In the genomic region with DNA sequence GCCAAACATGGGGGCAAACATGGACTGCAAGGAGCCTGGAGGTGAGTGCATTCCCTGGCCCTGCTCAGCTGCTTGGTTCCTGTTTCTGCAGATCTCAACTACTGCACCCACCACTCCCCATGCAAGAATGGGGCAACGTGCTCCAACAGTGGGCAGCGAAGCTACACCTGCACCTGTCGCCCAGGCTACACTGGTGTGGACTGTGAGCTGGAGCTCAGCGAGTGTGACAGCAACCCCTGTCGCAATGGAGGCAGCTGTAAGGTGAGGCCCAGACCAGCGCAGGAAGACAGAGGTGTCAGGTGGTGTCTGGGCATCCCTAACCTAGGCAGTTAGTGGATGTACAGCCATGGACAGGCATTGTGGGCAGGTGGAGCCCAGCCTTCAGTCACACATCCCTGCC, we compare ENCODE assay signal across 24 cellular contexts. TPM values are rescaled to one million over a fixed set of nuclear protein-coding genes. Genes with fewer than 3 reads are reported as not detected.
A peak's percentile ranks its signal among the peaks of the same experiment; 100 is the strongest.
DNase-seq lines count a peak whose midpoint lies in the region; ATAC-seq and TF ChIP-seq lines count a peak whose summit lies in the region.
"Had no signal": no experiment of that assay in that cellular context is flagged by ENCODE, and none has a peak within 500 bp of the region (broad histone marks: within the 10 kb centered on the region; RNA-seq: fewer than 3 reads in every experiment).

No MANE protein-coding gene starts in this region.

- peaks cover 0 to 84% of the 10 kb centered on the region in 2 experiments; a peak in 3 of 4 replicates for H3K79me1 ChIP-seq in IMR-90 (ENCODE audit: low read depth in 1 of 2, low read length in 2 of 2)

- no peak overlapping the region for H4K91ac ChIP-seq in IMR-90 (ENCODE audit: insufficient read depth, low read depth, low read length)

- TF ChIP-seq POLR2A in IMR-90 (IDR thresholded peaks at IDR 0.05; ENCODE audit: low read depth, low read length) (no peak), transverse colon (IDR thresholded peaks at IDR 0.05) (no peak)

- peaks cover 13% of the 10 kb centered on the region for H3F3A ChIP-seq in neural progenitor cell (ENCODE audit: low read depth)

- H3K27ac ChIP-seq in HEK293 (ENCODE audit: extremely low read depth, low read depth, low read length) (no peak overlapping the region), IMR-90 (ENCODE audit: insufficient read depth, low read length) (no peak overlapping the region), mucosa of rectum (ENCODE audit: low read depth in 2 of 2, low read length in 2 of 2) (no peak overlapping the region), transverse colon (peak overlapping the region in 3 of 4 donors; percentile 82 to 87 (median 85)), neural progenitor cell (no peak overlapping the region)

- no peak overlapping the region for H2BK5ac ChIP-seq in IMR-90 (ENCODE audit: low read depth, low read length, poor library complexity, severe bottlenecking)

- peaks cover 25% of the 10 kb centered on the region for H3K9me1 ChIP-seq in IMR-90 (ENCODE audit: insufficient read depth, low read length)

- H4K8ac ChIP-seq in IMR-90 (ENCODE audit: low read depth in 2 of 2, low read length in 2 of 2): no peak overlapping the region

- no CpG with 5 or more reads among the region's 6 CpGs for WGBS in IMR-90 (ENCODE audit: extremely low coverage in 2 of 2, insufficient read length in 1 of 2), 2 experiments
- 83% methylated on average over 6 of the region's 6 CpGs; no CpG with 5 or more reads in 1 of the 2 donors for WGBS in transverse colon (ENCODE audit: low coverage in 1 of 2), 2 donors

- no peaks in the 10 kb centered on the region for H3K79me2 ChIP-seq in neural progenitor cell (ENCODE audit: low read depth)

- ATAC-seq in IMR-90 (ENCODE audit: low read depth): no peak
- ATAC-seq: HCT116, HepG2, K562, PC-3 had no signal

- no peak overlapping the region for H3K18ac ChIP-seq in IMR-90 (ENCODE audit: low read depth, low read length)

- H3K14ac ChIP-seq in IMR-90 (replicated peaks; ENCODE audit: low read depth, low read length): no peak overlapping the region

- no peak overlapping the region for H2BK120ac ChIP-seq in IMR-90 (ENCODE audit: low read depth, low read length)

- POLR2A ChIA-PET in HEK293 (lab: Yijun Ruan, JAX): interaction anchor here (1.6 kb wide), 1 partner anchor 18 kb away, joined by 5 read pairs; a partner anchor contains a TSS
- POLR2A ChIA-PET in IMR-90 (lab: Charles Lee; ENCODE audit: unreplicated experiment): no interaction called here

- H2AFZ ChIP-seq in IMR-90 (replicated peaks; ENCODE audit: low read length, poor library complexity): no peak overlapping the region
- H2AFZ ChIP-seq in neural progenitor cell (replicated peaks): no peak overlapping the region

- H3K9me3 Mint-ChIP-seq in neural progenitor cell: no peaks in the 10 kb centered on the region

- dilution Hi-C loops in IMR-90 (cut with HindIII; ENCODE audit: low sequenced_read_pairs, unreplicated experiment): no loop called here

- in situ Hi-C loops in IMR-90 (cut with MboI; ENCODE audit: low sequenced_read_pairs) (no loop called here), transverse colon (cut with MboI; ENCODE audit: low pct_ligation_motif_present in 1 of 4, low pct_unique_long_range_greater_than_20kb in 1 of 4, low sequenced_read_pairs in 3 of 4) (no loop called here)

- no peaks in the 10 kb centered on the region for H3K4me1 ChIP-seq in HEK293 (ENCODE audit: control insufficient read depth, insufficient read depth, low read length)
- peaks cover 24% of the 10 kb centered on the region for H3K4me1 ChIP-seq in IMR-90 (ENCODE audit: control insufficient read depth, insufficient read depth, low read length)
- H3K4me1 ChIP-seq in mucosa of rectum (ENCODE audit: control insufficient read depth in 2 of 2, insufficient read depth in 2 of 2, low read length in 2 of 2): peaks cover 36 to 43% of the 10 kb centered on the region in 2 donors
- H3K4me1 ChIP-seq in transverse colon: peaks cover 17 to 46% (median 35%) of the 10 kb centered on the region in 4 donors
- H3K4me1 ChIP-seq in neural progenitor cell: peaks cover 16% of the 10 kb centered on the region

- H3K27ac Mint-ChIP-seq in neural progenitor cell: no peak overlapping the region
- H3K27ac Mint-ChIP-seq: CD4-positive, alpha-beta memory T cell had no signal

- H3K27me3 ChIP-seq in IMR-90 (ENCODE audit: control insufficient read depth, insufficient read depth, low read length) (no peaks in the 10 kb centered on the region), mucosa of rectum (ENCODE audit: control insufficient read depth in 2 of 2, insufficient read depth in 2 of 2, low read length in 2 of 2) (peaks cover 0 to 7% of the 10 kb centered on the region in 2 donors), transverse colon (peaks cover 24% of the 10 kb centered on the region), neural progenitor cell (peaks cover 61% of the 10 kb centered on the region)

- no peak for TF ChIP-seq RAD21 in IMR-90 (IDR thresholded peaks at IDR 0.05; ENCODE audit: low read length)

- H3K9ac ChIP-seq in IMR-90 (ENCODE audit: low read depth, low read length) (no peak overlapping the region), mucosa of rectum (ENCODE audit: low read depth in 1 of 2, low read length in 2 of 2) (peak overlapping the region; percentile 24 to 36), neural progenitor cell (no peak overlapping the region)

- H3K36me3 Mint-ChIP-seq in neural progenitor cell: no peaks in the 10 kb centered on the region
- H3K36me3 Mint-ChIP-seq: CD4-positive, alpha-beta memory T cell had no signal

- no peak overlapping the region for H2AK5ac ChIP-seq in IMR-90 (ENCODE audit: low read depth, low read length)

- H4K20me1 ChIP-seq in IMR-90 (ENCODE audit: insufficient read depth, low read length) (peaks cover 42% of the 10 kb centered on the region), neural progenitor cell (ENCODE audit: low read depth) (peaks cover 15% of the 10 kb centered on the region)

- peaks cover 39% of the 10 kb centered on the region for H3K27me3 Mint-ChIP-seq in neural progenitor cell (ENCODE audit: insufficient read depth, low read depth)

- intact Hi-C loops in IMR-90 (cut with micrococcal nuclease) (no loop called here), transverse colon (cut with DNase I; ENCODE audit: low total_unique reads) (no loop called here)

- no peak overlapping the region for H2BK15ac ChIP-seq in IMR-90 (ENCODE audit: low read depth, low read length)

- no peak for TF ChIP-seq EP300 in transverse colon (IDR thresholded peaks at IDR 0.05; ENCODE audit: low read depth)

- BruUV-seq in IMR-90 (replicated peaks; lab: Mats Ljungman, UMichigan): no TSS peak

- H3K36me3 ChIP-seq in HEK293 (ENCODE audit: control insufficient read depth in 2 of 2, insufficient read depth in 1 of 2, low read length in 2 of 2) (peaks cover 0 to 3% of the 10 kb centered on the region in 2 experiments; a peak in 1 of 3 replicates), IMR-90 (ENCODE audit: control insufficient read depth, insufficient read depth, low read length) (peaks cover 12% of the 10 kb centered on the region), mucosa of rectum (ENCODE audit: control insufficient read depth in 2 of 2, insufficient read depth in 2 of 2, low read length in 2 of 2) (peaks cover 5 to 20% of the 10 kb centered on the region in 2 donors), transverse colon (no peaks in the 10 kb centered on the region), neural progenitor cell (no peaks in the 10 kb centered on the region)

- DNase-seq in IMR-90 (no peak), transverse colon (no peak), RPMI8226 (no peak), neural progenitor cell (ENCODE audit: low spot score) (no peak), hippocampal formation (lab: John Stamatoyannopoulos, UW) (no peak)
- DNase-seq: C1 segment of cervical spinal cord; Caco-2; CD4-positive, alpha-beta memory T cell; DMS79 treated with DMSO at 0.1 percent for 48 hours; GF-D8; Kasumi-1; NCI-H1105 treated with DMSO at 0.1 percent for 48 hours; NCI-H146; NCI-H1930; NCI-H446; NCI-H524 treated with DMSO at 0.1 percent for 48 hours; NCI-H774; PC-3; SHP77 had no signal

- H2AK9ac ChIP-seq in IMR-90 (replicated peaks; ENCODE audit: low read depth, low read length, poor library complexity): no peak overlapping the region

- H3K4me3 ChIP-seq in HEK293 (ENCODE audit: low read depth, low read length) (no peak overlapping the region), IMR-90 (ENCODE audit: insufficient read depth, low read depth, low read length) (no peak overlapping the region), mucosa of rectum (ENCODE audit: low read length in 2 of 2) (no peak overlapping the region), transverse colon (no peak overlapping the region), neural progenitor cell (no peak overlapping the region)
- H3K4me3 ChIP-seq: K562 had no signal

- TF ChIP-seq CTCF in HEK293 (tag by site-specific recombination; IDR thresholded peaks at IDR 0.05) (no peak), IMR-90 (conservative IDR thresholded peaks at IDR 0.05; ENCODE audit: low read depth, low read length) (no peak), transverse colon (IDR thresholded peaks at IDR 0.05) (no peak), neural progenitor cell (IDR thresholded peaks at IDR 0.05) (no peak)

- H2BK20ac ChIP-seq in IMR-90 (ENCODE audit: low read depth, low read length): no peak overlapping the region

- no peak overlapping the region for H4K5ac ChIP-seq in IMR-90 (ENCODE audit: low read depth, low read length)

- H3K4me2 ChIP-seq in IMR-90 (ENCODE audit: low read depth, low read length) (no peak overlapping the region), neural progenitor cell (no peak overlapping the region)

- CTCF ChIA-PET in HEK293 (lab: Yijun Ruan, JAX): no interaction called here
- CTCF ChIA-PET in IMR-90 (lab: Yijun Ruan, JAX): interaction anchor here (2.3 kb wide), 1 partner anchor 84 kb away, joined by 7 read pairs; no protein-coding TSS in a partner anchor

- no peak overlapping the region for H3K4me3 Mint-ChIP-seq in neural progenitor cell
- H3K4me3 Mint-ChIP-seq: CD4-positive, alpha-beta memory T cell had no signal

- H3K9me3 ChIP-seq in HEK293 (ENCODE audit: control insufficient read depth, insufficient read depth, low read depth, low read length) (no peaks in the 10 kb centered on the region), IMR-90 (ENCODE audit: control insufficient read depth, insufficient read depth, low read length) (no peaks in the 10 kb centered on the region), mucosa of rectum (ENCODE audit: control insufficient read depth in 2 of 2, low read length in 2 of 2) (no peaks in the 10 kb centered on the region), transverse colon (no peaks in the 10 kb centered on the region), neural progenitor cell (ENCODE audit: low read depth) (no peaks in the 10 kb centered on the region)
- H3K9me3 ChIP-seq: Caco-2 had no signal

- H3K23ac ChIP-seq in IMR-90 (ENCODE audit: low read depth, low read length): peak overlapping the region; percentile 39; the same call in 1 of the 2 replicates

- no peak overlapping the region for H3K56ac ChIP-seq in IMR-90 (ENCODE audit: extremely low read depth, insufficient read depth, low read length)

- peaks cover 29% of the 10 kb centered on the region for H3K4me1 Mint-ChIP-seq in neural progenitor cell

- no peak overlapping the region for H3K4ac ChIP-seq in IMR-90 (ENCODE audit: low read depth, low read length)

RNA-seq across cellular contexts. Expression of a gene that starts 5.3 kb away (rescaled TPM):
- 1.7 and 1.8 TPM in 2 replicates for total RNA-seq in IMR-90 (2012; rRNA removed)
- polyA plus RNA-seq in IMR-90 (2012; rRNA removed): 3.4 and 3.6 TPM in 2 replicates
- polyA plus RNA-seq in IMR-90 (2012; cell fraction: cytosol; rRNA removed): 2.3 and 2.9 TPM in 2 replicates
- polyA plus RNA-seq in IMR-90 (2012; cell fraction: nucleus; rRNA removed; ENCODE audit: low replicate concordance): 2.4 and 5.1 TPM in 2 replicates
- total RNA-seq in transverse colon: 10 to 100 TPM in 2 of 4 donors, 1 to 10 TPM in 2; 1.5 to 14.2 (median 10.2) TPM
- total RNA-seq in neural progenitor cell (ENCODE audit: low replicate concordance): 0.12 TPM in 1 of 2 replicates, not detected in the other
- total RNA-seq: CD4-positive, alpha-beta memory T cell had no signal
- polyA plus RNA-seq: CD4-positive, alpha-beta memory T cell had no signal

RNA-seq across cellular contexts. Expression of a gene that starts 18.8 kb away (rescaled TPM):
- total RNA-seq in IMR-90 (2012; rRNA removed): 41.9 and 51.3 TPM in 2 replicates
- 72.5 and 77.8 TPM in 2 replicates for polyA plus RNA-seq in IMR-90 (2012; rRNA removed)
- polyA plus RNA-seq in IMR-90 (2012; cell fraction: cytosol; rRNA removed): 40.3 and 108 TPM in 2 replicates
- 31.6 and 74.8 TPM in 2 replicates for polyA plus RNA-seq in IMR-90 (2012; cell fraction: nucleus; rRNA removed; ENCODE audit: low replicate concordance)
- total RNA-seq in transverse colon: 1 to 10 TPM in 3 of 4 donors, under 1 TPM in 1; 0.60 to 6.7 (median 2.5) TPM
- total RNA-seq in neural progenitor cell (ENCODE audit: low replicate concordance): 2.4 and 4.8 TPM in 2 replicates
- total RNA-seq: HepG2 had no signal

RNA-seq across cellular contexts. Expression of a gene that starts 40.2 kb away (rescaled TPM):
- total RNA-seq in IMR-90 (2012; rRNA removed): 30.0 and 32.3 TPM in 2 replicates
- polyA plus RNA-seq in IMR-90 (2012; rRNA removed): 19.3 and 20.8 TPM in 2 replicates
- 15.0 and 19.5 TPM in 2 replicates for polyA plus RNA-seq in IMR-90 (2012; cell fraction: cytosol; rRNA removed)
- polyA plus RNA-seq in IMR-90 (2012; cell fraction: nucleus; rRNA removed; ENCODE audit: low replicate concordance): 15.5 and 29.3 TPM in 2 replicates
- 10 to 100 TPM; 18.3 to 58.7 (median 21.0) TPM for total RNA-seq in transverse colon
- 8.0 and 22.2 TPM in 2 replicates for total RNA-seq in neural progenitor cell (ENCODE audit: low replicate concordance)

Comparison
In these comparisons a context has a peak if more than half of its experiments do, and no peak if none do; other contexts are left out.
1. H3K27ac ChIP-seq: peak in transverse colon (3 of 4); none in HEK293 (single experiment), IMR-90 (single experiment), mucosa of rectum (0 of 2) and neural progenitor cell (single experiment).
2. H3K9ac ChIP-seq: peak in mucosa of rectum (2 of 2); none in IMR-90 (single experiment) and neural progenitor cell (single experiment).